Comparison of ENCODE assay signal across 30 cellular contexts in the genomic region with DNA sequence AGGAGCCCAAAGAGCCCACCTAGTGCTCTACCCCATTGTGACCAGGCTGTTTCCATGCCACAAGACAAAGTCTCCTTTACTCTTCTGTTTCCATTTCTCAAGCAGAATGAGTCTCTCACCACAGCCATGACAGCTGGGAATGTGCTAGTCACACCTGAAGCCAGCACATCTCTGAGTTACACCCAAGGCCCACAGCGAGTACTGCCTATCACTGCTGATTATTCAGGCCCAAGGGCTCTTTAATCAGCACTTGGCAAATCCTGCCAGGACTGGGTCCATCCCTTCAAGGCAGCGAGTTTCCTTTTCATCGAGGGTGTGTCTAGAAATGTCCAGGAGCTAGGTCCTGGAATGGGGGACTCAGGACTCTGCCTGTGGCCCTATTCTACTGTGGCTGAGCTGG. TPM values are rescaled to one million over a fixed set of nuclear protein-coding genes. Genes with fewer than 3 reads are reported as not detected.
"Had no signal": no experiment of that assay in that cellular context is flagged by ENCODE, and none has a peak within 500 bp of the region (broad histone marks: within the 10 kb centered on the region; RNA-seq: fewer than 3 reads in every experiment).

No MANE protein-coding gene starts in this region.

- DNase-seq: activated CD4-positive, alpha-beta T cell treated with anti-CD3 and anti-CD28 coated beads, Interleukin-2, amount 10 ng/mL, durations not matched to agents 24 days and 14 days; activated CD4-positive, alpha-beta T cell treated with anti-CD3 and anti-CD28 coated beads, Interleukin-2, amount 50 U/mL, for 4 hours; activated CD8-positive, alpha-beta T cell treated with anti-CD3 and anti-CD28 coated beads for 36 hours; activated effector memory CD4-positive, alpha-beta T cell treated with anti-CD3 and anti-CD28 coated beads, Interleukin-2, amount 50 U/mL, for 16 hours; activated naive CD4-positive, alpha-beta T cell; activated naive CD4-positive, alpha-beta T cell treated with anti-CD3 and anti-CD28 coated beads, Interleukin-2, amount 50 U/mL, for 16 hours; activated naive CD8-positive, alpha-beta T cell treated with anti-CD3 and anti-CD28 coated beads, Interleukin-2, amount 10 ng/mL, durations not matched to agents 7 days and 5 days; activated T-cell treated with anti-CD3 and anti-CD28 coated beads, Interleukin-2, amount 50 U/mL, for 1 hour; activated T-cell treated with anti-CD3 and anti-CD28 coated beads, Interleukin-2, amount 50 U/mL, for 72 hours; adrenal gland; MG63; NCI-H1048; NCI-H1105 treated with DMSO at 0.1 percent for 48 hours; NCI-H1436; NCI-H1694; NCI-H1930; NCI-H2081 treated with DMSO at 0.1 percent for 48 hours; NCI-H226; NCI-H524; SHP77; SK-N-SH had no signal

- ATAC-seq: activated CD8-positive, alpha-beta T cell treated with anti-CD3 and anti-CD28 coated beads for 36 hours; activated T-cell treated with anti-CD3 and anti-CD28 coated beads, Interleukin-2, amount 50 U/mL, for 72 hours; activated T-helper 17 cell treated with anti-CD3 and anti-CD28 coated beads, Interleukin-2, amount 50 U/mL, for 72 hours; K562; Panc1 had no signal

- H3K36me3 ChIP-seq: adrenal gland, breast epithelium, MG63, SJSA1 had no signal

- H3K27ac ChIP-seq: adrenal gland, breast epithelium, SJSA1 had no signal

- H3K4me3 ChIP-seq: adrenal gland, body of pancreas, breast epithelium, K562, MG63, SJSA1 had no signal

- H3K27me3 ChIP-seq: adrenal gland, body of pancreas, breast epithelium, MG63, SJSA1 had no signal

- H3K4me2 ChIP-seq: SK-N-SH had no signal

- H3K9ac ChIP-seq: SK-N-SH had no signal

- H3K4me1 ChIP-seq: adrenal gland, breast epithelium, SJSA1 had no signal

- H3K9me3 ChIP-seq: adrenal gland, body of pancreas, breast epithelium, MG63, SJSA1, SK-N-SH had no signal

- FAIRE-seq: astrocyte, K562, TTC549 had no signal

RNA-seq across cellular contexts. Expression of a gene that starts 14.6 kb away (rescaled TPM):
- total RNA-seq: activated CD4-positive, alpha-beta T cell treated with anti-CD3 and anti-CD28 coated beads, Interleukin-2, amount 10 ng/mL, durations not matched to agents 24 days and 14 days; activated CD8-positive, alpha-beta memory T cell treated with anti-CD3 and anti-CD28 coated beads for 36 hours; activated CD8-positive, alpha-beta T cell treated with anti-CD3 and anti-CD28 coated beads for 36 hours; activated naive CD8-positive, alpha-beta T cell treated with anti-CD3 and anti-CD28 coated beads, Interleukin-2, amount 10 ng/mL, durations not matched to agents 7 days and 5 days; activated T-cell treated with anti-CD3 and anti-CD28 coated beads, Interleukin-2, amount 50 U/mL, for 72 hours; activated T-helper 17 cell treated with anti-CD3 and anti-CD28 coated beads, Interleukin-2, amount 50 U/mL, for 72 hours had no signal
